Comparison of ENCODE assay signal across 9 cellular contexts in the genomic region with DNA sequence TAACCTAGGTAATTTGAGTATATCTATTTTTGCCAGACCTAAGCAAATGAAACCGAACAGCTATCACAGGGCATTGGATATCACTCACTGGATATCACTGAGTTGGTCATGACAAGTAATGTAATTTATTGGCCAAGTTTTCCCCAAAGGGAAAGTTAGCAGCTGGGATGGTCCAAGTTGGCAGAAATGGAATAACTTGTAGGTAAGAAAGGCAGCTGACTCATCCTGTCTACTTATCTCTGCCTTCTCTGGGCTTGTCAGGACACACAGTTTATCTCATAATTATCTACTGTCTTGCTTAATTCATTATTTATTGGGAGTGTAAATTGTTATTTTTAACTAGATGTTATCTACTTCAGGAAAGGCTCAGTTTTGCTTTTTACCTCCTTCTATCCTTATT.
"Had no signal": no experiment of that assay in that cellular context is flagged by ENCODE, and none has a peak within 500 bp of the region (broad histone marks: within the 10 kb centered on the region; RNA-seq: fewer than 3 reads in every experiment).

No MANE protein-coding gene starts in this region.

- H3K4me1 ChIP-seq: HAP-1 had no signal

- DNase-seq: GM23248, GOT3, H7, HFFc6 had no signal

- H3K27ac Mint-ChIP-seq: HFFc6, IgD-negative memory B cell had no signal

- H3K27ac ChIP-seq: GM23248, HL-60 had no signal

- H3K36me3 Mint-ChIP-seq: IgD-negative memory B cell had no signal

- FAIRE-seq: HepG2 had no signal

- H3K4me3 Mint-ChIP-seq: HFFc6, IgD-negative memory B cell had no signal

- H3K4me1 Mint-ChIP-seq: IgD-negative memory B cell had no signal

- H3K36me3 ChIP-seq: HAP-1 had no signal

- H3K4me3 ChIP-seq: GM23248, HAP-1 had no signal

- H3K9me3 ChIP-seq: HAP-1 had no signal

- ATAC-seq: HCT116, HepG2 had no signal
